ENCODE assay signal across 23 cellular contexts in genomic region chr2:28986429-28986828, GRCh38. TPM values are rescaled to one million over a fixed set of nuclear protein-coding genes. Genes with fewer than 3 reads are reported as not detected.
DNase-seq lines count a peak whose midpoint lies in the region; ATAC-seq and TF ChIP-seq lines count a peak whose summit lies in the region.
"Had no signal": no experiment of that assay in that cellular context is flagged by ENCODE, and none has a peak within 500 bp of the region (broad histone marks: within the 10 kb centered on the region; RNA-seq: fewer than 3 reads in every experiment).

No MANE protein-coding gene starts in this region.

- no peaks in the 10 kb centered on the region for H3K9me2 ChIP-seq in SK-N-SH

- no peak for TF ChIP-seq RAD21 in SK-N-SH (IDR thresholded peaks at IDR 0.05; ENCODE audit: low read length)

- TF ChIP-seq CTCF in SK-N-SH (IDR thresholded peaks at IDR 0.05) (no peak), choroid plexus epithelial cell (conservative IDR thresholded peaks at IDR 0.05; ENCODE audit: low read depth, low read length) (no peak)

- no peak for ATAC-seq in SK-N-SH treated with all-trans-retinoic acid at 6 μM for 48 hours
- ATAC-seq in stimulated activated effector memory CD8-positive, alpha-beta T cell treated with anti-CD3 and anti-CD28 coated beads, Interleukin-12 subunit alpha, Interleukin-12 subunit beta, amount 100 ng/mL, for 72 hours = no peak

- no peak overlapping the region for H3K4me3 ChIP-seq in SK-N-SH (ENCODE audit: low read depth in 2 of 2, low read length in 1 of 2)
- H3K4me3 ChIP-seq in choroid plexus epithelial cell (ENCODE audit: low read depth, low read length) = no peak overlapping the region

- no peak for TF ChIP-seq EP300 in SK-N-SH (IDR thresholded peaks at IDR 0.05; ENCODE audit: borderline replicate concordance in 1 of 2, low read depth in 1 of 2, low read length in 1 of 2)

- H3K36me3 Mint-ChIP-seq in stimulated activated effector memory CD8-positive, alpha-beta T cell treated with anti-CD3 and anti-CD28 coated beads, Interleukin-12 subunit alpha, Interleukin-12 subunit beta, amount 100 ng/mL, for 72 hours = no peaks in the 10 kb centered on the region
- no peaks in the 10 kb centered on the region for H3K36me3 Mint-ChIP-seq in activated CD4-positive, alpha-beta T cell treated with anti-CD3 and anti-CD28 coated beads, Interleukin-2, amount 10 ng/mL, durations not matched to agents 24 days and 14 days (ENCODE audit: low read depth)
- H3K36me3 Mint-ChIP-seq: CD4-positive, CD25-positive, alpha-beta regulatory T cell had no signal

- H4K20me1 ChIP-seq in SK-N-SH (ENCODE audit: insufficient read depth) = no peaks in the 10 kb centered on the region

- H3K4me1 ChIP-seq in SK-N-SH (ENCODE audit: control insufficient read depth in 1 of 2, insufficient read depth in 2 of 2, low read depth in 1 of 2, low read length in 1 of 2) = peaks cover 0 to 6% of the 10 kb centered on the region in 2 experiments; a peak in 1 of 4 replicates

- H3K4me1 Mint-ChIP-seq in stimulated activated effector memory CD8-positive, alpha-beta T cell treated with anti-CD3 and anti-CD28 coated beads, Interleukin-12 subunit alpha, Interleukin-12 subunit beta, amount 100 ng/mL, for 72 hours = peaks cover 12% of the 10 kb centered on the region
- no peaks in the 10 kb centered on the region for H3K4me1 Mint-ChIP-seq in activated CD4-positive, alpha-beta T cell treated with anti-CD3 and anti-CD28 coated beads, Interleukin-2, amount 10 ng/mL, durations not matched to agents 24 days and 14 days

- no peak overlapping the region for H3K4me2 ChIP-seq in SK-N-SH

- POLR2A ChIA-PET in SK-N-SH (lab: Yijun Ruan, JAX) = interaction anchor here (0.5 kb wide), 1 partner anchor 35 kb away, joined by 3 read pairs; no protein-coding TSS in a partner anchor

- no peak overlapping the region for H3K27ac ChIP-seq in SK-N-SH (ENCODE audit: low read depth in 2 of 2, low read length in 1 of 2)
- H3K27ac ChIP-seq: 22Rv1 had no signal

- no peaks in the 10 kb centered on the region for H3K27me3 Mint-ChIP-seq in activated CD4-positive, alpha-beta T cell treated with anti-CD3 and anti-CD28 coated beads, Interleukin-2, amount 10 ng/mL, durations not matched to agents 24 days and 14 days

- no peak overlapping the region for H2AFZ ChIP-seq in SK-N-SH (ENCODE audit: low read depth)

- peak overlapping the region; percentile 48 for H3K27ac Mint-ChIP-seq in stimulated activated effector memory CD8-positive, alpha-beta T cell treated with anti-CD3 and anti-CD28 coated beads, Interleukin-12 subunit alpha, Interleukin-12 subunit beta, amount 100 ng/mL, for 72 hours
- no peak overlapping the region for H3K27ac Mint-ChIP-seq in activated CD4-positive, alpha-beta T cell treated with anti-CD3 and anti-CD28 coated beads, Interleukin-2, amount 10 ng/mL, durations not matched to agents 24 days and 14 days

- H3F3A ChIP-seq in SK-N-SH (replicated peaks; ENCODE audit: insufficient read depth) = no peaks in the 10 kb centered on the region

- H3K9ac ChIP-seq in SK-N-SH = no peak overlapping the region

- WGBS in SK-N-SH (ENCODE audit: low lambda C conversion rate) = 57% methylated on average over 4 of the region's 4 CpGs

- no peaks in the 10 kb centered on the region for H3K9me3 Mint-ChIP-seq in stimulated activated effector memory CD8-positive, alpha-beta T cell treated with anti-CD3 and anti-CD28 coated beads, Interleukin-12 subunit alpha, Interleukin-12 subunit beta, amount 100 ng/mL, for 72 hours
- no peaks in the 10 kb centered on the region for H3K9me3 Mint-ChIP-seq in activated CD4-positive, alpha-beta T cell treated with anti-CD3 and anti-CD28 coated beads, Interleukin-2, amount 10 ng/mL, durations not matched to agents 24 days and 14 days
- H3K9me3 Mint-ChIP-seq: CD4-positive, CD25-positive, alpha-beta regulatory T cell had no signal

- H3K9me3 ChIP-seq in SK-N-SH = no peaks in the 10 kb centered on the region
- H3K9me3 ChIP-seq: BE2C had no signal

- no peaks in the 10 kb centered on the region for H3K36me3 ChIP-seq in SK-N-SH (replicated peaks in 1 of 2; ENCODE audit: control insufficient read depth in 1 of 2, insufficient read depth in 2 of 2, low read length in 1 of 2)
- H3K36me3 ChIP-seq: BE2C had no signal

- DNase-seq in SK-N-SH (peak; percentile 15), choroid plexus epithelial cell (ENCODE audit: low read depth) (peak; percentile 48), lung microvascular endothelial cell (ENCODE audit: low read depth in 2 of 2) (peak; percentile 20 to 32), HuH-7 (ENCODE audit: low spot score) (no peak), iPS-NIHi11 (ENCODE audit: low spot score) (no peak)
- DNase-seq in stimulated activated effector memory CD8-positive, alpha-beta T cell treated with anti-CD3 and anti-CD28 coated beads, Interleukin-12 subunit alpha, Interleukin-12 subunit beta, amount 100 ng/mL, for 72 hours (ENCODE audit: low spot score in 2 of 2) = no peak
- DNase-seq in activated CD4-positive, alpha-beta T cell treated with anti-CD3 and anti-CD28 coated beads, Interleukin-2, amount 10 ng/mL, durations not matched to agents 24 days and 14 days = no peak
- DNase-seq: BE2C; CD4-positive, CD25-positive, alpha-beta regulatory T cell; COR-L47; DMS 273 treated with DMSO at 0.1 percent for 48 hours; DND-41; HCEC 1CT; KBM-7; NCI-H1105 treated with DMSO at 0.1 percent for 48 hours; NCI-H1694 treated with DMSO at 0.1 percent for 48 hours; NCI-H2107; NCI-H510A treated with DMSO at 0.1 percent for 48 hours; NCI-H82; RPMI8226; SIG-M5 had no signal

- CTCF ChIA-PET in SK-N-SH (lab: Yijun Ruan, JAX) = no interaction called here

- no peaks in the 10 kb centered on the region for H3K79me2 ChIP-seq in SK-N-SH (ENCODE audit: insufficient read depth)

- H3K4me3 Mint-ChIP-seq in stimulated activated effector memory CD8-positive, alpha-beta T cell treated with anti-CD3 and anti-CD28 coated beads, Interleukin-12 subunit alpha, Interleukin-12 subunit beta, amount 100 ng/mL, for 72 hours = no peak overlapping the region
- H3K4me3 Mint-ChIP-seq in activated CD4-positive, alpha-beta T cell treated with anti-CD3 and anti-CD28 coated beads, Interleukin-2, amount 10 ng/mL, durations not matched to agents 24 days and 14 days = no peak overlapping the region
- H3K4me3 Mint-ChIP-seq: CD4-positive, CD25-positive, alpha-beta regulatory T cell had no signal

- intact Hi-C loops in activated CD4-positive, alpha-beta T cell treated with anti-CD3 and anti-CD28 coated beads, Interleukin-2, amount 10 ng/mL, durations not matched to agents 24 days and 14 days (cut with micrococcal nuclease) = no loop called here

- H3K27me3 ChIP-seq in SK-N-SH (ENCODE audit: insufficient read depth) = no peaks in the 10 kb centered on the region; the same call in 1 of the 2 replicates
- H3K27me3 ChIP-seq: BE2C had no signal

TF ChIP-seq in SK-N-SH, 30 proteins besides CTCF, POLR2A, EP300 and RAD21 (continues in another document):
- TF ChIP-seq CHD2 (IDR thresholded peaks at IDR 0.05; ENCODE audit: low read length, partially characterized antibody) (no peak), NRF1 (IDR thresholded peaks at IDR 0.05; ENCODE audit: low read depth, low read length) (no peak), TCF12 (IDR thresholded peaks at IDR 0.05) (no peak), YY1 (IDR thresholded peaks at IDR 0.05; ENCODE audit: low read depth) (no peak)
- TF ChIP-seq, protein P1, sequence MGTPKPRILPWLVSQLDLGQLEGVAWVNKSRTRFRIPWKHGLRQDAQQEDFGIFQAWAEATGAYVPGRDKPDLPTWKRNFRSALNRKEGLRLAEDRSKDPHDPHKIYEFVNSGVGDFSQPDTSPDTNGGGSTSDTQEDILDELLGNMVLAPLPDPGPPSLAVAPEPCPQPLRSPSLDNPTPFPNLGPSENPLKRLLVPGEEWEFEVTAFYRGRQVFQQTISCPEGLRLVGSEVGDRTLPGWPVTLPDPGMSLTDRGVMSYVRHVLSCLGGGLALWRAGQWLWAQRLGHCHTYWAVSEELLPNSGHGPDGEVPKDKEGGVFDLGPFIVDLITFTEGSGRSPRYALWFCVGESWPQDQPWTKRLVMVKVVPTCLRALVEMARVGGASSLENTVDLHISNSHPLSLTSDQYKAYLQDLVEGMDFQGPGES (IDR thresholded peaks at IDR 0.05; ENCODE audit: low read depth, low read length) = no peak

TF ChIP-seq in SK-N-SH treated with all-trans-retinoic acid at 6 μM for 48 hours, 23 proteins besides CTCF, POLR2A, EP300 and RAD21:
- TF ChIP-seq TCF4 (CRISPR knock-in tag; IDR thresholded peaks at IDR 0.05; ENCODE audit: borderline replicate concordance) (no peak), OSR1 (CRISPR knock-in tag; IDR thresholded peaks at IDR 0.05) (no peak), BACH2 (CRISPR knock-in tag; IDR thresholded peaks at IDR 0.05; ENCODE audit: borderline replicate concordance) (no peak), GLIS3 (CRISPR knock-in tag; IDR thresholded peaks at IDR 0.05) (no peak), RARB (CRISPR knock-in tag; IDR thresholded peaks at IDR 0.05) (no peak)
- TF ChIP-seq, protein P2, sequence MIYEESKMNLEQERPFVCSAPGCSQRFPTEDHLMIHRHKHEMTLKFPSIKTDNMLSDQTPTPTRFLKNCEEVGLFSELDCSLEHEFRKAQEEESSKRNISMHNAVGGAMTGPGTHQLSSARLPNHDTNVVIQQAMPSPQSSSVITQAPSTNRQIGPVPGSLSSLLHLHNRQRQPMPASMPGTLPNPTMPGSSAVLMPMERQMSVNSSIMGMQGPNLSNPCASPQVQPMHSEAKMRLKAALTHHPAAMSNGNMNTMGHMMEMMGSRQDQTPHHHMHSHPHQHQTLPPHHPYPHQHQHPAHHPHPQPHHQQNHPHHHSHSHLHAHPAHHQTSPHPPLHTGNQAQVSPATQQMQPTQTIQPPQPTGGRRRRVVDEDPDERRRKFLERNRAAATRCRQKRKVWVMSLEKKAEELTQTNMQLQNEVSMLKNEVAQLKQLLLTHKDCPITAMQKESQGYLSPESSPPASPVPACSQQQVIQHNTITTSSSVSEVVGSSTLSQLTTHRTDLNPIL (CRISPR knock-in tag; IDR thresholded peaks at IDR 0.05; ENCODE audit: low read depth) = no peak

RNA-seq across cellular contexts. Expression of gene TOGARAM2, which starts 5.3 kb away (rescaled TPM):
- 0.10 and 0.69 TPM in 2 replicates for polyA plus RNA-seq in SK-N-SH (2012; rRNA removed)
- polyA plus RNA-seq in SK-N-SH (2012; cell fraction: cytosol; rRNA removed) = 0.06 and 0.13 TPM in 2 replicates
- 1.1 and 2.5 TPM in 2 replicates for polyA plus RNA-seq in SK-N-SH (2012; cell fraction: nucleus; rRNA removed)
- under 0.01 TPM in 2 replicates for total RNA-seq in lung microvascular endothelial cell
- 4.8 and 6.7 TPM in 2 replicates for total RNA-seq in activated CD4-positive, alpha-beta T cell treated with anti-CD3 and anti-CD28 coated beads, Interleukin-2, amount 10 ng/mL, durations not matched to agents 24 days and 14 days

Comparison
In these comparisons a context has a peak if more than half of its experiments do, and no peak if none do; other contexts are left out.
1. DNase-seq: peak in SK-N-SH (single experiment), choroid plexus epithelial cell (single experiment) and lung microvascular endothelial cell (2 of 2); none in stimulated activated effector memory CD8-positive, alpha-beta T cell treated with anti-CD3 and anti-CD28 coated beads, Interleukin-12 subunit alpha, Interleukin-12 subunit beta, amount 100 ng/mL, for 72 hours (0 of 2), HuH-7 (single experiment), activated CD4-positive, alpha-beta T cell treated with anti-CD3 and anti-CD28 coated beads, Interleukin-2, amount 10 ng/mL, durations not matched to agents 24 days and 14 days (single experiment) and iPS-NIHi11 (single experiment).